ENCODE assay signal across 8 cellular contexts in the genomic region with DNA sequence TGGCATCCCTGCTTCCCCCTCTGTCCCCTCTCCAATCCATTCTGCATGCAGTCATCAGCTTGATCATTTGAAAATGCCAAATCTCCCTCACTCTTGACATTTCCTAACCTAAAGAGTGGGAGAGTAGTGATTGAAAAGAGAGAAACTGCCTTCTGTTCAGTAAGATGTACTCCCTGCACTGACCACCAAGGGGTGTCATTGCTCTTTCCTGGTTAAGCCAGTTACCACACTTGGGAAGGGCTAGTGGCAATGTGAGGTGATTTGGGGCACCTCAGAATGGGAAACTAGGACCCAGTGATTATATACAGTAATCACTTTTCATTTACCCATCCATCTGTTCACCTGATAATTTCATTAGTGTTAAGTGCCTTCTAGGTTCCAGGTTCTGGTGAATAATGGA. TPM values are rescaled to one million over a fixed set of nuclear protein-coding genes. Genes with fewer than 3 reads are reported as not detected.
DNase-seq lines count a peak whose midpoint lies in the region; ATAC-seq and TF ChIP-seq lines count a peak whose summit lies in the region.

No MANE protein-coding gene starts in this region.

- H3K27ac ChIP-seq in MM.1S (ENCODE audit: low read length) = no peak overlapping the region
- no peak overlapping the region for H3K27ac ChIP-seq in psoas muscle

- no peaks in the 10 kb centered on the region for H3K9me2 ChIP-seq in MM.1S (replicated peaks; ENCODE audit: insufficient read depth, low read length)

- no peaks in the 10 kb centered on the region for H3F3A ChIP-seq in MM.1S (ENCODE audit: insufficient read depth, low read length)

- ATAC-seq in psoas muscle = peak in 2 of 4 donors; percentile 63 to 71
- ATAC-seq in GM18502 (IDR thresholded peaks at IDR 0.05; ENCODE audit: poor library complexity, unreplicated experiment) = no peak

- H3K4me1 ChIP-seq in MM.1S (ENCODE audit: low read length) (peaks cover 6% of the 10 kb centered on the region), psoas muscle (no peaks in the 10 kb centered on the region)

- H2AFZ ChIP-seq in MM.1S (ENCODE audit: low read length) = no peak overlapping the region

- TF ChIP-seq CTCF in MM.1S (IDR thresholded peaks at IDR 0.05; ENCODE audit: low read length) (peak; percentile 67), WI38 (IDR thresholded peaks at IDR 0.05; ENCODE audit: low read depth, low read length) (peak; percentile 74), fibroblast of villous mesenchyme (IDR thresholded peaks at IDR 0.05; ENCODE audit: insufficient read depth, low read depth, low read length) (peak; percentile 86), psoas muscle (IDR thresholded peaks at IDR 0.05) (peak; percentile 59)

- H4K20me1 ChIP-seq in MM.1S (ENCODE audit: insufficient read depth, low read length) = no peaks in the 10 kb centered on the region

- no peaks in the 10 kb centered on the region for H3K79me2 ChIP-seq in MM.1S (ENCODE audit: low read length)

- no peak overlapping the region for H3K9ac ChIP-seq in MM.1S (ENCODE audit: low read length)

- no peaks in the 10 kb centered on the region for H3K27me3 ChIP-seq in MM.1S (replicated peaks; ENCODE audit: insufficient read depth, low read length)
- H3K27me3 ChIP-seq in psoas muscle (ENCODE audit: insufficient read depth in 3 of 3, low read length in 2 of 3) = no peaks in the 10 kb centered on the region

- peaks cover 11% of the 10 kb centered on the region for H3K36me3 ChIP-seq in MM.1S (replicated peaks; ENCODE audit: insufficient read depth, low read length)
- H3K36me3 ChIP-seq in psoas muscle (ENCODE audit: insufficient read depth in 1 of 2, low read depth in 1 of 2) = peaks cover 11 to 92% of the 10 kb centered on the region in 2 donors

- peak; percentile 11 for DNase-seq in activated naive CD4-positive, alpha-beta T cell treated with Interleukin-2 at 50 U/mL for 16 hours
- no peak for DNase-seq in activated naive CD4-positive, alpha-beta T cell treated with anti-CD3 and anti-CD28 coated beads, Interleukin-2, amount 50 U/mL, for 16 hours
- peak; percentile 24 for DNase-seq in MM.1S
- DNase-seq in fibroblast of villous mesenchyme (ENCODE audit: low read depth) = peak; percentile 57
- DNase-seq in psoas muscle = no peak
- DNase-seq in NCI-H187 treated with DMSO at 0.1 percent for 48 hours (lab: John Stamatoyannopoulos, UW) = no peak

- H3K9me3 ChIP-seq in MM.1S (replicated peaks; ENCODE audit: insufficient read depth, low read length) (no peaks in the 10 kb centered on the region), psoas muscle (no peaks in the 10 kb centered on the region)

- intact Hi-C loops in psoas muscle (cut with DNase I) = loop anchor here (1.0 to 10.0 kb wide), 3 partner anchors 137 to 295 kb away; no protein-coding TSS in a partner anchor

- no peak overlapping the region for H3K4me2 ChIP-seq in MM.1S (ENCODE audit: low read depth, low read length)

- H3K4me3 ChIP-seq in MM.1S (ENCODE audit: low read length) (no peak overlapping the region), WI38 (ENCODE audit: low read depth, low read length) (no peak overlapping the region), fibroblast of villous mesenchyme (ENCODE audit: low read depth, low read length) (no peak overlapping the region), psoas muscle (no peak overlapping the region)

RNA-seq across cellular contexts. Expression of a gene that starts 6.9 kb away (rescaled TPM):
- total RNA-seq in fibroblast of villous mesenchyme = under 0.01 TPM in 2 replicates
- under 1 TPM; 0.15 to 0.89 (median 0.30) TPM for total RNA-seq in psoas muscle
- polyA plus RNA-seq in psoas muscle = under 1 TPM; 0.05 to 0.07 (median 0.06) TPM

RNA-seq across cellular contexts. Expression of a gene that starts 10.8 kb away (rescaled TPM):
- 3.2 and 5.2 TPM in 2 replicates for total RNA-seq in fibroblast of villous mesenchyme
- total RNA-seq in psoas muscle = 10 to 100 TPM in 1 of 4 donors, 1 to 10 TPM in 3; 7.5 to 10.2 (median 8.7) TPM
- 1 to 10 TPM; 2.5 to 6.2 (median 4.2) TPM for polyA plus RNA-seq in psoas muscle

RNA-seq across cellular contexts. Expression of a gene that starts 11.0 kb away (rescaled TPM):
- total RNA-seq in fibroblast of villous mesenchyme (188 and 212 TPM in 2 replicates), psoas muscle (1 to 10 TPM; 5.1 to 8.5 (median 6.2) TPM)
- 1 to 10 TPM; 2.9 to 7.0 (median 5.1) TPM for polyA plus RNA-seq in psoas muscle

RNA-seq across cellular contexts. Expression of a gene that starts 37.8 kb away (rescaled TPM):
- total RNA-seq in fibroblast of villous mesenchyme (not detected in 2 replicates), psoas muscle (not detected)
- under 1 TPM; 0.03 to 0.34 (median 0.14) TPM for polyA plus RNA-seq in psoas muscle

RNA-seq across cellular contexts. Expression of a gene that starts 39.1 kb away (rescaled TPM):
- total RNA-seq in fibroblast of villous mesenchyme (14.2 and 14.8 TPM in 2 replicates), psoas muscle (1 to 10 TPM; 1.8 to 3.7 (median 2.6) TPM)
- 1 to 10 TPM; 1.4 to 2.0 (median 1.9) TPM for polyA plus RNA-seq in psoas muscle

Comparison
In these comparisons a context has a peak if more than half of its experiments do, and no peak if none do; other contexts are left out.
1. DNase-seq: peak in activated naive CD4-positive, alpha-beta T cell treated with Interleukin-2 at 50 U/mL for 16 hours (single experiment), MM.1S (single experiment) and fibroblast of villous mesenchyme (single experiment); none in activated naive CD4-positive, alpha-beta T cell treated with anti-CD3 and anti-CD28 coated beads, Interleukin-2, amount 50 U/mL, for 16 hours (single experiment), psoas muscle (0 of 2) and NCI-H187 treated with DMSO at 0.1 percent for 48 hours (single experiment).
2. RNA of a gene that starts 11.0 kb away (total RNA-seq): 188 to 212 TPM in fibroblast of villous mesenchyme; 5.1 to 8.5 TPM in psoas muscle; every median in the first group is over 10 times any median in the second.
3. Peak in every context shown above with its lines, with median percentiles within 50 percentile points of each other: CTCF ChIP-seq.